In the genomic region with DNA sequence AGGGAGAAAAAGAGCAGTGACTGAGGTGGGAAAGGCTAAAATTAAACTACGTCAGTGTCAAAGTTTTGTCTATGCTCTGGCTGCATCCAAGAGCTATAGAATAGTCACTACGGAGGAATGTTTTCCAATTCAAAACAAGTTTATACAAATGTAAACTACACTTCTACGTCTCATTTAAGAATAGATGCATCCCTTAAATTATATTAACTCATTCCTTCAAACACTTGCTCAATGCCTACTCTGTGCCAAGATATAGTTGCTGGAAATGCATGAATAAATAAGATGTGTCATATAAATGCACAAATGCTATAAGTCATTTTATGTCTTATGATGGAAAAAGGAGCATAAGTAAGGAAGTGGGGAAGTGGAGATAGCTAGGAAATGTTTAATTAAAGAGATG, we compare ENCODE assay signal across 11 cellular contexts. TPM values are rescaled to one million over a fixed set of nuclear protein-coding genes. Genes with fewer than 3 reads are reported as not detected.
"Had no signal": no experiment of that assay in that cellular context is flagged by ENCODE, and none has a peak within 500 bp of the region (broad histone marks: within the 10 kb centered on the region; RNA-seq: fewer than 3 reads in every experiment).

No MANE protein-coding gene starts in this region.

- H3K27ac Mint-ChIP-seq: HFFc6, IgD-negative memory B cell had no signal

- H3K9me3 Mint-ChIP-seq: HFFc6, IgD-negative memory B cell had no signal

- H3K4me3 Mint-ChIP-seq: HFFc6, IgD-negative memory B cell had no signal

- H3K27ac ChIP-seq: GM23248, HL-60, KMS-11 had no signal

- H3K4me3 ChIP-seq: GM23248, HAP-1 had no signal

- ATAC-seq: HCT116 had no signal

- H3K36me3 ChIP-seq: HAP-1 had no signal

- DNase-seq: GM23248, H7, HFFc6, KBM-7 had no signal

- H2AFZ ChIP-seq: GM23248 had no signal

- H3K4me2 ChIP-seq: KMS-11 had no signal

- FAIRE-seq: HTR-8/SVneo had no signal

RNA-seq across cellular contexts. Expression of a gene that starts 4.2 kb away (rescaled TPM):
- total RNA-seq: HT-29 had no signal
- polyA plus RNA-seq: IgD-negative memory B cell had no signal
